8 cellular contexts compared by ENCODE assay signal in the genomic region with DNA sequence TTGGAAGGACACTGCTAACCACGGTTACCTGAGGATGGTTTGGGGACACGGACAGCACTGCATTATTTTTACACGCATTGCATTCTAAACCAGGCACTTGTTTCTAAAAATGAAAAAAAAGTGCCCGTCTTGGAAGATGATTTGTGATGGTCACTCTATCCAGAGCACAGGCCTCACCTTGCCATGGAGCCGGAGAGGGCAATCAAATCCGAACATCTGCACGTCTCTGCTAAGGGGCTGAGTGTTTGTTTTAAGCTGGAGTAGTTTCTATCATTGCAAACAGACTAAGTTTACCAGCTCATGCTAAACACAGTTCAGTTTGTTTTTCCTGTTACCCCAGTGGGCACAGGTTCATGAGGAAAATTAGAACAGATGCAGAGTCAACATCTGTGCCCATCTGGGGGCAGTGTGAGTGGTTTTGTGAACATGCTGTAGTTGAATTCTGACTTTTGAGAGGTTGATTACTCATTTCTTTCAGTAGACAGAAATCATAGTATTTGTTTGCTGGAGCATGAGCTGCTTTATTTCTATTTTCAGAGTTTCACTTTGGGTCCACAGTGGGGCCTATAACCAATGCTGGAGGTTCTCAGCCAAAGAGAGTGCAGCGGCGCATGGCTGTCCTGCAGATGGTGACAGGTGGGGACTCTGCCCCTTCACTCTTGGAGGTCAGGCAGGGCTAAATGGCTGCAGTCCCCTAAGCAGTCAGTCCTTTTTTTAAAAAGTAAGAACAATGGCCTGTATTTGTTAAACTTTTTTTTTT.
DNase-seq lines count a peak whose midpoint lies in the region; ATAC-seq, FAIRE-seq and TF ChIP-seq lines count a peak whose summit lies in the region.

No MANE protein-coding gene starts in this region.

- H3K4me3 Mint-ChIP-seq in immature natural killer cell (peak overlapping the region in 1 of 5 donors; percentile 14), WTC11 (no peak overlapping the region)

- H3K4me1 Mint-ChIP-seq in immature natural killer cell, result peaks cover 18 to 22% of the 10 kb centered on the region in 2 donors
- peaks cover 7% of the 10 kb centered on the region for H3K4me1 Mint-ChIP-seq in WTC11

- ATAC-seq in GM18517 (IDR thresholded peaks at IDR 0.05; ENCODE audit: unreplicated experiment) (peak; percentile 55), GM21717 (IDR thresholded peaks at IDR 0.05; ENCODE audit: unreplicated experiment) (peak; percentile 55), WTC11 (no peak)

- H3K27me3 Mint-ChIP-seq in immature natural killer cell (ENCODE audit: low read depth in 3 of 3) (peaks cover 0 to 3% (median 0%) of the 10 kb centered on the region in 3 donors), WTC11 (ENCODE audit: low read depth) (no peaks in the 10 kb centered on the region; the same call in 1 of the 2 replicates)

- H3K9me3 Mint-ChIP-seq in immature natural killer cell (no peaks in the 10 kb centered on the region), WTC11 (peaks cover 14% of the 10 kb centered on the region)

- no peaks in the 10 kb centered on the region for H3K36me3 Mint-ChIP-seq in immature natural killer cell
- peaks cover 5% of the 10 kb centered on the region for H3K36me3 Mint-ChIP-seq in WTC11

- CTCF ChIA-PET in WTC11 (lab: Charles Lee), result interaction anchor here (2.2 kb wide), 1 partner anchor 19 kb away, joined by 6 read pairs; no protein-coding TSS in a partner anchor

- DNase-seq in NCI-H1092 treated with DMSO at 0.1 percent for 48 hours (lab: John Stamatoyannopoulos, UW) (peak; percentile 51), immature natural killer cell (no peak), D721Med (ENCODE audit: insufficient read length, low spot score) (no peak), AG20443 (ENCODE audit: low spot score) (no peak), AG08395 (ENCODE audit: low spot score) (no peak), WTC11 (ENCODE audit: low spot score) (no peak)

- peak overlapping the region in 5 of 6 donors; percentile 17 to 84 (median 65) for H3K27ac Mint-ChIP-seq in immature natural killer cell
- H3K27ac Mint-ChIP-seq in WTC11, result no peak overlapping the region

- TF ChIP-seq CTCF in D721Med (IDR thresholded peaks at IDR 0.05; ENCODE audit: insufficient read depth, missing control alignments), result no peak
- no peak for TF ChIP-seq CTCF in WTC11 (IDR thresholded peaks at IDR 0.05)

- FAIRE-seq in D721Med (lab: Jason Lieb, UNC), result no peak

- POLR2A ChIA-PET in WTC11 (lab: Charles Lee), result no interaction called here

TF ChIP-seq in WTC11, 78 proteins besides CTCF, POLR2A, EP300 and RAD21:
- TF ChIP-seq IRF2 (CRISPR knock-in tag; IDR thresholded peaks at IDR 0.05; ENCODE audit: borderline replicate concordance, low read depth), result no peak
- no peak for TF ChIP-seq NFE2L1 (CRISPR knock-in tag; IDR thresholded peaks at IDR 0.05)
- TF ChIP-seq MLX (CRISPR knock-in tag; IDR thresholded peaks at IDR 0.05), result no peak
- TF ChIP-seq ZMAT4 (CRISPR knock-in tag; IDR thresholded peaks at IDR 0.05), result no peak
- TF ChIP-seq NR2C2 (CRISPR knock-in tag; IDR thresholded peaks at IDR 0.05), result no peak
- no peak for TF ChIP-seq FOXK1 (CRISPR knock-in tag; IDR thresholded peaks at IDR 0.05)
- TF ChIP-seq, protein P1, sequence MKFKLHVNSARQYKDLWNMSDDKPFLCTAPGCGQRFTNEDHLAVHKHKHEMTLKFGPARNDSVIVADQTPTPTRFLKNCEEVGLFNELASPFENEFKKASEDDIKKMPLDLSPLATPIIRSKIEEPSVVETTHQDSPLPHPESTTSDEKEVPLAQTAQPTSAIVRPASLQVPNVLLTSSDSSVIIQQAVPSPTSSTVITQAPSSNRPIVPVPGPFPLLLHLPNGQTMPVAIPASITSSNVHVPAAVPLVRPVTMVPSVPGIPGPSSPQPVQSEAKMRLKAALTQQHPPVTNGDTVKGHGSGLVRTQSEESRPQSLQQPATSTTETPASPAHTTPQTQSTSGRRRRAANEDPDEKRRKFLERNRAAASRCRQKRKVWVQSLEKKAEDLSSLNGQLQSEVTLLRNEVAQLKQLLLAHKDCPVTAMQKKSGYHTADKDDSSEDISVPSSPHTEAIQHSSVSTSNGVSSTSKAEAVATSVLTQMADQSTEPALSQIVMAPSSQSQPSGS (CRISPR knock-in tag; IDR thresholded peaks at IDR 0.05; ENCODE audit: borderline replicate concordance, low read depth), result no peak
- no peak for TF ChIP-seq TEAD1 (CRISPR knock-in tag; IDR thresholded peaks at IDR 0.05)
- no peak for TF ChIP-seq ZNF138 (CRISPR knock-in tag; conservative IDR thresholded peaks at IDR 0.05)
- TF ChIP-seq GTF2I (CRISPR knock-in tag; conservative IDR thresholded peaks at IDR 0.05), result no peak
- no peak for TF ChIP-seq ZNF416 (CRISPR knock-in tag; IDR thresholded peaks at IDR 0.05)
- TF ChIP-seq SOX15 (CRISPR knock-in tag; IDR thresholded peaks at IDR 0.05), result no peak
- no peak for TF ChIP-seq HMGA2 (CRISPR knock-in tag; IDR thresholded peaks at IDR 0.05)
- TF ChIP-seq TCF7 (CRISPR knock-in tag; IDR thresholded peaks at IDR 0.05; ENCODE audit: low read depth), result no peak
- no peak for TF ChIP-seq KAT7 (CRISPR knock-in tag; IDR thresholded peaks at IDR 0.05; ENCODE audit: borderline replicate concordance)
